Comparison of ENCODE assay signal across 8 cellular contexts in the genomic region with DNA sequence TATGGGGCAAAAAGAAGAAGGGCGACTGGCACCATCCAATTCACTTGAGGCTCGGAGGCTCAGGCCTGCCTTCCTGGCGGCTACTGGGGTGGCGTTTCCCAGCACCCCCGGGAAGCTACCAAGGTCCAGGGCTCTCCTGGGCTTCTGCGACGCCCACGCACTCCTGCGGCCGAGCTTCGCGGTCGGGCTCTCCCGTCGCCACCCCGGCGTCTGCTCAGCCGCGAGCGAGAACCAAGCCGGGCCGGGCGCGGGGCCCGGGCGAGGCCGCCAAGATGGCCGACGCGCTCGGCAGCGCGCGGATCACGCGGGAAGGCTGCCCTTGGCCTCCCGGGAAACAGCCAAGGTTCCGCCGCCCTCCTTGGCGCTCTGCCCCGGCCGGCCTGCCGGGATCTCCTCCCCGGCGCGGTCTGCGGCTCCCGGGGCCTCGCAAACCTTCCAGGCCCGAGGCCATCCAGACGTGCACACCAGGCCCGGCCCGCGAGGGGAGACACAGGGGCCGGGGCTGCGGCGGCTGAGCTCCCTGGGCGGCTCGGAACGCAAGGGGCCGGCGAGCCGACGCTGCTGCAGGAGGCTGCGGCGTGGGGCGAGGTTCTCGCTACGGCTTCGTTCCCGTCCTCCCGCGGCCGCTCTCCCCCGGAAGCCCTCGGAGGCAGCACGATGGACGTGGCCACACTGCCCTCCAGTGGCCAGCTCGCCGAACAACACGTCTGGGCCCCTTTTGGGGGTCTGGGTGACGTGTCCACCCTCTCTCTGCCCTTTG. TPM values are rescaled to one million over a fixed set of nuclear protein-coding genes. Genes with fewer than 3 reads are reported as not detected.
DNase-seq lines count a peak whose midpoint lies in the region; ATAC-seq and TF ChIP-seq lines count a peak whose summit lies in the region.

No MANE protein-coding gene starts in this region.

- no peaks in the 10 kb centered on the region for H3K27me3 ChIP-seq in Peyer's patch

- H3K27ac ChIP-seq in Peyer's patch: peak overlapping the region; percentile 95 to 99 (median 98)

- no peaks in the 10 kb centered on the region for H3K27me3 Mint-ChIP-seq in activated T-helper 1 cell treated with anti-CD3 and anti-CD28 coated beads, Interleukin-12 subunit alpha, Interleukin-12 subunit beta, Interleukin-2, Interleukin-4 antibody, amounts not matched to agents 30 ng/mL and 10 ng/mL and 1 ng/mL, durations not matched to agents 14 hours and 24 hours and 36 hours (ENCODE audit: insufficient read depth)
- no peaks in the 10 kb centered on the region for H3K27me3 Mint-ChIP-seq in naive thymus-derived CD8-positive, alpha-beta T cell
- no peaks in the 10 kb centered on the region for H3K27me3 Mint-ChIP-seq in stimulated activated naive B cell treated with anti-CD40 and anti-IgM and Interleukin-4, amounts not matched to agents 10 μg/mL and 1 μg/mL and 100 μg/mL, for 72 hours

- H3K4me3 Mint-ChIP-seq in activated T-helper 1 cell treated with anti-CD3 and anti-CD28 coated beads, Interleukin-12 subunit alpha, Interleukin-12 subunit beta, Interleukin-2, Interleukin-4 antibody, amounts not matched to agents 30 ng/mL and 10 ng/mL and 1 ng/mL, durations not matched to agents 14 hours and 24 hours and 36 hours: peak overlapping the region; percentile 76
- peak overlapping the region; percentile 77 to 96 (median 87) for H3K4me3 Mint-ChIP-seq in naive thymus-derived CD8-positive, alpha-beta T cell
- peak overlapping the region; percentile 84 for H3K4me3 Mint-ChIP-seq in stimulated activated naive B cell treated with anti-CD40 and anti-IgM and Interleukin-4, amounts not matched to agents 10 μg/mL and 1 μg/mL and 100 μg/mL, for 72 hours

- TF ChIP-seq POLR2A in Peyer's patch (IDR thresholded peaks at IDR 0.05): peak; percentile 31 to 47

- no peaks in the 10 kb centered on the region for H3K36me3 ChIP-seq in Peyer's patch

- POLR2A ChIA-PET in naive thymus-derived CD8-positive, alpha-beta T cell (lab: Charles Lee): interaction anchor here (0.7 to 26.2 kb wide), 38 partner anchors 10 to 999 kb away, joined by 3 to 1375 read pairs (median 4); a partner anchor contains a TSS

- no peaks in the 10 kb centered on the region for H3K36me3 Mint-ChIP-seq in activated T-helper 1 cell treated with anti-CD3 and anti-CD28 coated beads, Interleukin-12 subunit alpha, Interleukin-12 subunit beta, Interleukin-2, Interleukin-4 antibody, amounts not matched to agents 30 ng/mL and 10 ng/mL and 1 ng/mL, durations not matched to agents 14 hours and 24 hours and 36 hours (ENCODE audit: low read depth)
- no peaks in the 10 kb centered on the region for H3K36me3 Mint-ChIP-seq in naive thymus-derived CD8-positive, alpha-beta T cell
- H3K36me3 Mint-ChIP-seq in stimulated activated naive B cell treated with anti-CD40 and anti-IgM and Interleukin-4, amounts not matched to agents 10 μg/mL and 1 μg/mL and 100 μg/mL, for 72 hours: peaks cover 0 to 11% of the 10 kb centered on the region in 2 donors

- TF ChIP-seq CTCF in Peyer's patch (IDR thresholded peaks at IDR 0.05): peak; percentile 93 to 99 (median 98)

- no peaks in the 10 kb centered on the region for H3K9me3 Mint-ChIP-seq in activated T-helper 1 cell treated with anti-CD3 and anti-CD28 coated beads, Interleukin-12 subunit alpha, Interleukin-12 subunit beta, Interleukin-2, Interleukin-4 antibody, amounts not matched to agents 30 ng/mL and 10 ng/mL and 1 ng/mL, durations not matched to agents 14 hours and 24 hours and 36 hours
- no peaks in the 10 kb centered on the region for H3K9me3 Mint-ChIP-seq in naive thymus-derived CD8-positive, alpha-beta T cell
- peaks cover 0 to 2% of the 10 kb centered on the region in 2 donors for H3K9me3 Mint-ChIP-seq in stimulated activated naive B cell treated with anti-CD40 and anti-IgM and Interleukin-4, amounts not matched to agents 10 μg/mL and 1 μg/mL and 100 μg/mL, for 72 hours

- peak overlapping the region; percentile 90 for H3K27ac Mint-ChIP-seq in activated T-helper 1 cell treated with anti-CD3 and anti-CD28 coated beads, Interleukin-12 subunit alpha, Interleukin-12 subunit beta, Interleukin-2, Interleukin-4 antibody, amounts not matched to agents 30 ng/mL and 10 ng/mL and 1 ng/mL, durations not matched to agents 14 hours and 24 hours and 36 hours
- H3K27ac Mint-ChIP-seq in naive thymus-derived CD8-positive, alpha-beta T cell: peak overlapping the region; percentile 92 to 100 (median 97)
- H3K27ac Mint-ChIP-seq in stimulated activated naive B cell treated with anti-CD40 and anti-IgM and Interleukin-4, amounts not matched to agents 10 μg/mL and 1 μg/mL and 100 μg/mL, for 72 hours: peak overlapping the region; percentile 96

- ATAC-seq in GM21576 (IDR thresholded peaks at IDR 0.05; ENCODE audit: unreplicated experiment): peak; percentile 43
- ATAC-seq in naive thymus-derived CD8-positive, alpha-beta T cell: peak; percentile 79 to 81
- peak; percentile 68 to 70 for ATAC-seq in stimulated activated naive B cell treated with anti-CD40 and anti-IgM and Interleukin-4, amounts not matched to agents 10 μg/mL and 1 μg/mL and 100 μg/mL, for 72 hours (replicated peaks)

- DNase-seq in DMS153 treated with DMSO at 0.1 percent for 48 hours (lab: John Stamatoyannopoulos, UW; ENCODE audit: unreplicated experiment) (peak; percentile 40), Peyer's patch (peak; percentile 86 to 96 (median 93)), fibroblast of gingiva (ENCODE audit: low read depth) (peak; percentile 90)
- DNase-seq in Jurkat, Clone E6-1 (ENCODE audit: low read depth, low spot score): peak; percentile 72
- DNase-seq in activated T-helper 1 cell treated with anti-CD3 and anti-CD28 coated beads, Interleukin-12 subunit alpha, Interleukin-12 subunit beta, Interleukin-2, Interleukin-4 antibody, amounts not matched to agents 30 ng/mL and 10 ng/mL and 1 ng/mL, durations not matched to agents 14 hours and 24 hours and 36 hours (ENCODE audit: low spot score): peak; percentile 84
- peak; percentile 80 to 94 (median 90) for DNase-seq in naive thymus-derived CD8-positive, alpha-beta T cell
- DNase-seq in stimulated activated naive B cell treated with anti-CD40 and anti-IgM and Interleukin-4, amounts not matched to agents 10 μg/mL and 1 μg/mL and 100 μg/mL, for 72 hours: peak; percentile 97

- intact Hi-C loops in activated T-helper 1 cell treated with anti-CD3 and anti-CD28 coated beads, Interleukin-12 subunit alpha, Interleukin-12 subunit beta, Interleukin-2, Interleukin-4 antibody, amounts not matched to agents 30 ng/mL and 10 ng/mL and 1 ng/mL, durations not matched to agents 14 hours and 24 hours and 36 hours (cut with micrococcal nuclease): loop anchor here (1.0 to 2.0 kb wide), 6 partner anchors 23 to 882 kb away; a partner anchor contains a TSS

- H3K4me3 ChIP-seq in Jurkat, Clone E6-1 (ENCODE audit: low read length): peak overlapping the region; percentile 62
- H3K4me3 ChIP-seq in Peyer's patch: peak overlapping the region; percentile 54 to 78 (median 60)

- no peaks in the 10 kb centered on the region for H3K9me3 ChIP-seq in Peyer's patch

- H3K4me1 Mint-ChIP-seq in activated T-helper 1 cell treated with anti-CD3 and anti-CD28 coated beads, Interleukin-12 subunit alpha, Interleukin-12 subunit beta, Interleukin-2, Interleukin-4 antibody, amounts not matched to agents 30 ng/mL and 10 ng/mL and 1 ng/mL, durations not matched to agents 14 hours and 24 hours and 36 hours (ENCODE audit: low read depth): peaks cover 58% of the 10 kb centered on the region
- H3K4me1 Mint-ChIP-seq in naive thymus-derived CD8-positive, alpha-beta T cell: peaks cover 34 to 85% (median 70%) of the 10 kb centered on the region in 4 donors
- H3K4me1 Mint-ChIP-seq in stimulated activated naive B cell treated with anti-CD40 and anti-IgM and Interleukin-4, amounts not matched to agents 10 μg/mL and 1 μg/mL and 100 μg/mL, for 72 hours: peaks cover 67 to 92% of the 10 kb centered on the region in 2 donors

- peaks cover 11 to 42% (median 40%) of the 10 kb centered on the region in 4 donors for H3K4me1 ChIP-seq in Peyer's patch

RNA-seq across cellular contexts. Expression of a gene that starts 23.5 kb away (rescaled TPM):
- 23.3 TPM for polyA plus RNA-seq in Jurkat, Clone E6-1 (2012; ENCODE audit: insufficient read depth, insufficient read length)
- total RNA-seq in Peyer's patch: 100 to 1,000 TPM in 3 of 4 donors, 10 to 100 TPM in 1; 78.8 to 321 (median 195) TPM
- 149 and 156 TPM in 2 replicates for total RNA-seq in activated T-helper 1 cell treated with anti-CD3 and anti-CD28 coated beads, Interleukin-12 subunit alpha, Interleukin-12 subunit beta, Interleukin-2, Interleukin-4 antibody, amounts not matched to agents 30 ng/mL and 10 ng/mL and 1 ng/mL, durations not matched to agents 14 hours and 24 hours and 36 hours
- 100 to 1,000 TPM; 201 to 222 TPM for total RNA-seq in naive thymus-derived CD8-positive, alpha-beta T cell
- polyA plus RNA-seq in naive thymus-derived CD8-positive, alpha-beta T cell: 100 to 1,000 TPM; 122 to 142 (median 134) TPM

Comparison
In these comparisons a context has a peak if more than half of its experiments do, and no peak if none do; other contexts are left out.
1. Peak in every context shown above with its lines: DNase-seq, ATAC-seq, H3K4me3 ChIP-seq and H3K27ac ChIP-seq.
2. DNase-seq: peak in every context shown above with its lines; median percentile 97 in stimulated activated naive B cell treated with anti-CD40 and anti-IgM and Interleukin-4, amounts not matched to agents 10 μg/mL and 1 μg/mL and 100 μg/mL, for 72 hours; 93 in Peyer's patch; 90 in fibroblast of gingiva; 90 in naive thymus-derived CD8-positive, alpha-beta T cell; 84 in activated T-helper 1 cell treated with anti-CD3 and anti-CD28 coated beads, Interleukin-12 subunit alpha, Interleukin-12 subunit beta, Interleukin-2, Interleukin-4 antibody, amounts not matched to agents 30 ng/mL and 10 ng/mL and 1 ng/mL, durations not matched to agents 14 hours and 24 hours and 36 hours; 72 in Jurkat, Clone E6-1; 40 in DMS153 treated with DMSO at 0.1 percent for 48 hours.